Comparison of ENCODE assay signal across 1 cellular context in genomic region chr5:138805096-138805495, GRCh38.
A peak's percentile ranks its signal among the peaks of the same experiment; 100 is the strongest.
TF ChIP-seq lines count a peak whose summit lies in the region.

No MANE protein-coding gene starts in this region.

TF ChIP-seq in K562, 482 proteins besides CTCF, POLR2A, EP300 and RAD21 (continued from another document):
- TF ChIP-seq JUND (IDR thresholded peaks at IDR 0.05; ENCODE audit: borderline replicate concordance, low read depth, low read length) = 0 out of 2 replicates have a peak, but pooled peaks have one; percentile 9
- peak; percentile 50; the same call in 1 of the 3 replicates for TF ChIP-seq JUND (tag; IDR thresholded peaks at IDR 0.05; ENCODE audit: borderline replicate concordance, low read depth, low read length)
